ENCODE assay signal across 12 cellular contexts in genomic region chr7:94436700-94437099, GRCh38. TPM values are rescaled to one million over a fixed set of nuclear protein-coding genes. Genes with fewer than 3 reads are reported as not detected.
DNase-seq lines count a peak whose midpoint lies in the region; ATAC-seq and TF ChIP-seq lines count a peak whose summit lies in the region.
"Had no signal": no experiment of that assay in that cellular context is flagged by ENCODE, and none has a peak within 500 bp of the region (broad histone marks: within the 10 kb centered on the region; RNA-seq: fewer than 3 reads in every experiment).

No MANE protein-coding gene starts in this region.

- H3K27me3 Mint-ChIP-seq in nephron (ENCODE audit: low read depth) (no peaks in the 10 kb centered on the region), T-cell (peaks cover 19 to 28% of the 10 kb centered on the region in 2 donors)

- H3K79me1 ChIP-seq in IMR-90 (ENCODE audit: low read depth in 1 of 2, low read length in 2 of 2): no peaks in the 10 kb centered on the region

- CTCF ChIA-PET in IMR-90 (lab: Yijun Ruan, JAX): interaction anchor here (0.6 to 8.2 kb wide), 11 partner anchors 12 to 989 kb away, joined by 3 to 79 read pairs (median 3); partner anchors contain the start of gene COL1A2
- CTCF ChIA-PET in PC-3 (lab: Charles Lee): interaction anchor here (1.2 to 1.5 kb wide), 2 partner anchors 36 to 148 kb away, joined by 3 to 8 read pairs; no protein-coding TSS in a partner anchor
- CTCF ChIA-PET in T-cell (lab: Charles Lee): interaction anchor here (0.6 to 2.7 kb wide), 12 partner anchors 9 to 1190 kb away, joined by 3 to 17 read pairs (median 4); no protein-coding TSS in a partner anchor

- no peak overlapping the region for H2AK5ac ChIP-seq in IMR-90 (ENCODE audit: low read depth, low read length)

- BruUV-seq in IMR-90 (replicated peaks; lab: Mats Ljungman, UMichigan) (no TSS peak), PC-3 (replicated peaks; lab: Mats Ljungman, UMichigan) (no TSS peak)

- no peaks in the 10 kb centered on the region for H4K20me1 ChIP-seq in GM23248 (ENCODE audit: insufficient read depth)
- peaks cover 12% of the 10 kb centered on the region; the same call in 1 of the 2 replicates for H4K20me1 ChIP-seq in IMR-90 (ENCODE audit: insufficient read depth, low read length)
- H4K20me1 ChIP-seq in PC-3 (ENCODE audit: low read length): no peaks in the 10 kb centered on the region
- H4K20me1 ChIP-seq: BLaER1 had no signal

- H4K5ac ChIP-seq in IMR-90 (ENCODE audit: low read depth, low read length): no peak overlapping the region

- intact Hi-C loops in IMR-90 (cut with micrococcal nuclease): loop anchor here (1.0 to 10.0 kb wide), 2 partner anchors 147 to 532 kb away; partner anchors contain the start of gene GNGT1
- intact Hi-C loops in PC-3 (cut with micrococcal nuclease): loop anchor here (1.0 kb wide), 2 partner anchors 40 to 147 kb away; no protein-coding TSS in a partner anchor

- H3K9me2 ChIP-seq in GM23248 (ENCODE audit: insufficient read depth) (no peaks in the 10 kb centered on the region), PC-3 (replicated peaks; ENCODE audit: low read length) (no peaks in the 10 kb centered on the region)

- H3K27ac Mint-ChIP-seq in nephron (peak overlapping the region in 2 of 3 experiments; percentile 15 to 29), T-cell (no peak overlapping the region)

- no peak for TF ChIP-seq RAD21 in IMR-90 (IDR thresholded peaks at IDR 0.05; ENCODE audit: low read length)

- 74 to 82% methylated on average over 4 of the region's 4 CpGs for WGBS in GM23248 (ENCODE audit: low coverage in 1 of 2, low lambda C conversion rate in 2 of 2, missing lambda C conversion rate in 2 of 2), 2 experiments
- WGBS in IMR-90 (ENCODE audit: extremely low coverage in 2 of 2, insufficient read length in 1 of 2), 2 experiments: 90% methylated on average over 3 of the region's 4 CpGs; no CpG with 5 or more reads in 1 of the 2 experiments

- H3K27me3 ChIP-seq in GM23248 (replicated peaks; ENCODE audit: insufficient read depth): no peaks in the 10 kb centered on the region
- H3K27me3 ChIP-seq in IMR-90 (ENCODE audit: control insufficient read depth, insufficient read depth, low read length): no peaks in the 10 kb centered on the region
- H3K27me3 ChIP-seq in PC-3 (ENCODE audit: low read length): no peaks in the 10 kb centered on the region
- H3K27me3 ChIP-seq: BLaER1 had no signal

- no peak overlapping the region for H3K23ac ChIP-seq in IMR-90 (ENCODE audit: low read depth, low read length)

- H3K9me3 Mint-ChIP-seq in nephron (no peaks in the 10 kb centered on the region), T-cell (no peaks in the 10 kb centered on the region)
- H3K9me3 Mint-ChIP-seq: CD8-positive, alpha-beta memory T cell had no signal

- no peaks in the 10 kb centered on the region for H3K79me2 ChIP-seq in GM23248 (ENCODE audit: insufficient read depth)
- no peaks in the 10 kb centered on the region for H3K79me2 ChIP-seq in PC-3 (ENCODE audit: low read length)

- H3K36me3 Mint-ChIP-seq in nephron (ENCODE audit: low read depth): no peaks in the 10 kb centered on the region
- H3K36me3 Mint-ChIP-seq in T-cell: no peaks in the 10 kb centered on the region
- H3K36me3 Mint-ChIP-seq: CD8-positive, alpha-beta memory T cell had no signal

- POLR2A ChIA-PET in IMR-90 (lab: Charles Lee; ENCODE audit: unreplicated experiment): no interaction called here
- POLR2A ChIA-PET in PC-3 (lab: Charles Lee; ENCODE audit: unreplicated experiment): interaction anchor here (1.1 kb wide), 1 partner anchor 673 kb away, joined by 4 read pairs; no protein-coding TSS in a partner anchor
- POLR2A ChIA-PET in T-cell (lab: Charles Lee): no interaction called here

- H3K9ac ChIP-seq in GM23248 (no peak overlapping the region), IMR-90 (ENCODE audit: low read depth, low read length) (no peak overlapping the region), PC-3 (ENCODE audit: low read length) (no peak overlapping the region)
- H3K9ac ChIP-seq: BLaER1 had no signal

- H2AFZ ChIP-seq in GM23248 (peak overlapping the region; percentile 89), IMR-90 (replicated peaks; ENCODE audit: low read length, poor library complexity) (no peak overlapping the region), PC-3 (ENCODE audit: low read length) (peak overlapping the region; percentile 63)

- no peak for TF ChIP-seq CTCF in IMR-90 (conservative IDR thresholded peaks at IDR 0.05; ENCODE audit: low read depth, low read length)
- no peak for TF ChIP-seq CTCF in PC-3 (conservative IDR thresholded peaks at IDR 0.05; ENCODE audit: low read depth, low read length)
- TF ChIP-seq CTCF in nephron (IDR thresholded peaks at IDR 0.05; ENCODE audit: unreplicated experiment in 3 of 3): no peak

- H2AK9ac ChIP-seq in IMR-90 (replicated peaks; ENCODE audit: low read depth, low read length, poor library complexity): no peak overlapping the region

- no peak overlapping the region for H3K27ac ChIP-seq in GM23248
- H3K27ac ChIP-seq in IMR-90 (ENCODE audit: insufficient read depth, low read length): no peak overlapping the region
- H3K27ac ChIP-seq in PC-3 (ENCODE audit: low read length): no peak overlapping the region
- H3K27ac ChIP-seq: BLaER1 had no signal

- H3K4me1 Mint-ChIP-seq in nephron (peaks cover 35% of the 10 kb centered on the region), T-cell (peaks cover 0 to 4% (median 3%) of the 10 kb centered on the region in 3 donors)

- H3K18ac ChIP-seq in IMR-90 (ENCODE audit: low read depth, low read length): no peak overlapping the region

- dilution Hi-C loops in IMR-90 (cut with HindIII; ENCODE audit: low sequenced_read_pairs, unreplicated experiment): no loop called here

- in situ Hi-C loops in GM23248 (cut with MboI) (loop anchor here (5.0 kb wide), 1 partner anchor 144 kb away; no protein-coding TSS in a partner anchor), IMR-90 (cut with MboI; ENCODE audit: low sequenced_read_pairs) (loop anchor here (25.0 kb wide), 1 partner anchor 524 kb away; the partner anchor contains the start of genes GNG11 and GNGT1)

- H3K56ac ChIP-seq in IMR-90 (ENCODE audit: extremely low read depth, insufficient read depth, low read length): no peak overlapping the region

- H3K4me2 ChIP-seq in GM23248 (ENCODE audit: unreplicated experiment) (no peak overlapping the region), IMR-90 (ENCODE audit: low read depth, low read length) (no peak overlapping the region), PC-3 (ENCODE audit: low read length) (no peak overlapping the region)
- H3K4me2 ChIP-seq: BLaER1 had no signal

- 0 out of 2 replicates have a peak overlapping the region, but pooled peaks have one; percentile 18 for H2BK20ac ChIP-seq in IMR-90 (ENCODE audit: low read depth, low read length)

- no peak overlapping the region for H4K91ac ChIP-seq in IMR-90 (ENCODE audit: insufficient read depth, low read depth, low read length)

- no peak overlapping the region for H2BK120ac ChIP-seq in IMR-90 (ENCODE audit: low read depth, low read length)

- DNase-seq in GM23248 (no peak), IMR-90 (no peak), PC-3 (no peak), T-cell (no peak), SIG-M5 treated with dmso at 0.1 percent for 504 hours (lab: John Stamatoyannopoulos, UW; ENCODE audit: unreplicated experiment) (no peak), NOMO-1 (lab: John Stamatoyannopoulos, UW; ENCODE audit: unreplicated experiment in 2 of 2) (no peak)

- peaks cover 52% of the 10 kb centered on the region for H3F3A ChIP-seq in GM23248 (ENCODE audit: insufficient read depth)
- no peaks in the 10 kb centered on the region for H3F3A ChIP-seq in PC-3 (ENCODE audit: low read length, unreplicated experiment)

- no peak overlapping the region for H3K4me3 ChIP-seq in GM23248
- H3K4me3 ChIP-seq in IMR-90 (ENCODE audit: insufficient read depth, low read depth, low read length): no peak overlapping the region
- H3K4me3 ChIP-seq in PC-3 (ENCODE audit: low read length): no peak overlapping the region
- H3K4me3 ChIP-seq: A549, BLaER1, K562 had no signal

- H2BK15ac ChIP-seq in IMR-90 (ENCODE audit: low read depth, low read length): no peak overlapping the region

- H3K9me1 ChIP-seq in IMR-90 (ENCODE audit: insufficient read depth, low read length): no peaks in the 10 kb centered on the region; the same call in 1 of the 2 replicates

- ATAC-seq in IMR-90 (ENCODE audit: low read depth): no peak
- ATAC-seq in PC-3: no peak
- no peak for ATAC-seq in T-cell (replicated peaks in 1 of 4)

- H3K36me3 ChIP-seq in GM23248 (ENCODE audit: low read depth) (no peaks in the 10 kb centered on the region), IMR-90 (ENCODE audit: control insufficient read depth, insufficient read depth, low read length) (no peaks in the 10 kb centered on the region), PC-3 (ENCODE audit: low read depth, low read length) (no peaks in the 10 kb centered on the region)
- H3K36me3 ChIP-seq: BLaER1 had no signal

- no peak overlapping the region for H3K14ac ChIP-seq in IMR-90 (replicated peaks; ENCODE audit: low read depth, low read length)

- H3K4me3 Mint-ChIP-seq in nephron (no peak overlapping the region), T-cell (no peak overlapping the region)
- H3K4me3 Mint-ChIP-seq: CD8-positive, alpha-beta memory T cell had no signal

- H2BK5ac ChIP-seq in IMR-90 (ENCODE audit: low read depth, low read length, poor library complexity, severe bottlenecking): no peak overlapping the region

- peaks cover 19% of the 10 kb centered on the region for H3K4me1 ChIP-seq in GM23248 (ENCODE audit: insufficient read depth)
- H3K4me1 ChIP-seq in IMR-90 (ENCODE audit: control insufficient read depth, insufficient read depth, low read length): peaks cover 8% of the 10 kb centered on the region
- H3K4me1 ChIP-seq in PC-3 (ENCODE audit: insufficient read depth, low read length): no peaks in the 10 kb centered on the region
- H3K4me1 ChIP-seq: BLaER1 had no signal

- H4K8ac ChIP-seq in IMR-90 (ENCODE audit: low read depth in 2 of 2, low read length in 2 of 2): no peak overlapping the region

- H3K9me3 ChIP-seq in GM23248 (ENCODE audit: low read depth) (no peaks in the 10 kb centered on the region), IMR-90 (ENCODE audit: control insufficient read depth, insufficient read depth, low read length) (no peaks in the 10 kb centered on the region), PC-3 (ENCODE audit: low read length) (no peaks in the 10 kb centered on the region)
- H3K9me3 ChIP-seq: A549, BLaER1, Caco-2 had no signal

- TF ChIP-seq POLR2A in IMR-90 (IDR thresholded peaks at IDR 0.05; ENCODE audit: low read depth, low read length): no peak

- H3K4ac ChIP-seq in IMR-90 (ENCODE audit: low read depth, low read length): no peak overlapping the region

TF ChIP-seq in IMR-90, 13 proteins besides CTCF, POLR2A, EP300 and RAD21 (continues in another document):
- TF ChIP-seq MAFK (IDR thresholded peaks at IDR 0.05; ENCODE audit: low read depth, low read length): no peak

RNA-seq across cellular contexts. Expression of gene COL1A2, which starts 42.0 kb away (rescaled TPM):
- 10,930 and 11,288 TPM in 2 replicates for total RNA-seq in GM23248 (2014; rRNA removed; shearing (Covaris generic))
- polyA plus RNA-seq in GM23248 (2016; fragmentation: Nextera tagmentation; extraction: Ambion mirVana) (9,779 and 9,902 TPM in 2 replicates), IMR-90 (2012; rRNA removed) (3,922 and 4,454 TPM in 2 replicates)
- total RNA-seq in IMR-90 (2012; rRNA removed) (1,211 and 1,351 TPM in 2 replicates), PC-3 (2014; rRNA removed) (not detected in 2 replicates), T-cell (1 to 10 TPM in 3 of 5 donors, not detected in 2; 2.5 to 4.7 (median 3.1) TPM)
- 4,367 and 7,099 TPM in 2 replicates for polyA plus RNA-seq in IMR-90 (2012; cell fraction: cytosol; rRNA removed)
- polyA plus RNA-seq in IMR-90 (2012; cell fraction: nucleus; rRNA removed; ENCODE audit: low replicate concordance): 4,818 and 7,550 TPM in 2 replicates
- polyA plus RNA-seq: CD8-positive, alpha-beta memory T cell had no signal

Comparison
In these comparisons a context has a peak if more than half of its experiments do, and no peak if none do; other contexts are left out.
1. H3K27ac Mint-ChIP-seq: peak in nephron (2 of 3); none in T-cell (0 of 2).
2. RNA of gene COL1A2, which starts 42.0 kb away (total RNA-seq): 10,930 to 11,288 TPM in GM23248 and 1,211 to 1,351 TPM in IMR-90; 2.5 to 4.7 TPM in T-cell and not detected in PC-3; every median in the first group is over 100 times any median in the second.